ENCODE assay signal across 2 cellular contexts in the genomic region with DNA sequence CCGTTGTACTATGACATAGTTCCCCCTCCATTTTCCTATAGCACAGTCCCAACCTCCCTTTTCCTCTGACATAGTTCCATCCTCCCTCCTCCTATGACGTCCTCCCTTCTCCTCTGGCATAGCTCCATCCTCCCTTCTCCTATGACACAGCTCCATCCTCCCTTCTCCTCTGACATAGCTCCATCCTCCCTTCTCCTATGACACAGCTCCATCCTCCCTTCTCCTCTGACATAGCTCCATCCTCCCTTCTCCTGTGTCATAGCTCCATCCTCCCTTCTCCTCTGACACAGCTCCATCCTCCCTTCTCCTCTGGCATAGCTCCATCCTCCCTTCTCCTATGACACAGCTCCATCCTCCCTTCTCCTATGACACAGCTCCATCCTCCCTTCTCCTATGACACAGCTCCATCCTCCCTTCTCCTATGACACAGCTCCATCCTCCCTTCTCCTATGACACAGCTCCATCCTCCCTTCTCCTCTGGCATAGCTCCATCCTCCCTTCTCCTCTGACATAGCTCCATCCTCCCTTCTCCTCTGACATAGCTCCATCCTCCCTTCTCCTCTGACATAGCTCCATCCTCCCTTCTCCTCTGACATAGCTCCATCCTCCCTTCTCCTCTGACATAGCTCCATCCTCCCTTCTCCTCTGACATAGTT.
A peak's percentile ranks its signal among the peaks of the same experiment; 100 is the strongest.
TF ChIP-seq lines count a peak whose summit lies in the region.

No MANE protein-coding gene starts in this region.

TF ChIP-seq in HEK293, 187 proteins besides CTCF, POLR2A, EP300 and RAD21:
- TF ChIP-seq WT1 (tag by site-specific recombination; IDR thresholded peaks at IDR 0.05), result peak; percentile 100
- TF ChIP-seq, protein P1, sequence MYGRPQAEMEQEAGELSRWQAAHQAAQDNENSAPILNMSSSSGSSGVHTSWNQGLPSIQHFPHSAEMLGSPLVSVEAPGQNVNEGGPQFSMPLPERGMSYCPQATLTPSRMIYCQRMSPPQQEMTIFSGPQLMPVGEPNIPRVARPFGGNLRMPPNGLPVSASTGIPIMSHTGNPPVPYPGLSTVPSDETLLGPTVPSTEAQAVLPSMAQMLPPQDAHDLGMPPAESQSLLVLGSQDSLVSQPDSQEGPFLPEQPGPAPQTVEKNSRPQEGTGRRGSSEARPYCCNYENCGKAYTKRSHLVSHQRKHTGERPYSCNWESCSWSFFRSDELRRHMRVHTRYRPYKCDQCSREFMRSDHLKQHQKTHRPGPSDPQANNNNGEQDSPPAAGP (tag by site-specific recombination; IDR thresholded peaks at IDR 0.05), result peak; percentile 96
- TF ChIP-seq, protein P2, sequence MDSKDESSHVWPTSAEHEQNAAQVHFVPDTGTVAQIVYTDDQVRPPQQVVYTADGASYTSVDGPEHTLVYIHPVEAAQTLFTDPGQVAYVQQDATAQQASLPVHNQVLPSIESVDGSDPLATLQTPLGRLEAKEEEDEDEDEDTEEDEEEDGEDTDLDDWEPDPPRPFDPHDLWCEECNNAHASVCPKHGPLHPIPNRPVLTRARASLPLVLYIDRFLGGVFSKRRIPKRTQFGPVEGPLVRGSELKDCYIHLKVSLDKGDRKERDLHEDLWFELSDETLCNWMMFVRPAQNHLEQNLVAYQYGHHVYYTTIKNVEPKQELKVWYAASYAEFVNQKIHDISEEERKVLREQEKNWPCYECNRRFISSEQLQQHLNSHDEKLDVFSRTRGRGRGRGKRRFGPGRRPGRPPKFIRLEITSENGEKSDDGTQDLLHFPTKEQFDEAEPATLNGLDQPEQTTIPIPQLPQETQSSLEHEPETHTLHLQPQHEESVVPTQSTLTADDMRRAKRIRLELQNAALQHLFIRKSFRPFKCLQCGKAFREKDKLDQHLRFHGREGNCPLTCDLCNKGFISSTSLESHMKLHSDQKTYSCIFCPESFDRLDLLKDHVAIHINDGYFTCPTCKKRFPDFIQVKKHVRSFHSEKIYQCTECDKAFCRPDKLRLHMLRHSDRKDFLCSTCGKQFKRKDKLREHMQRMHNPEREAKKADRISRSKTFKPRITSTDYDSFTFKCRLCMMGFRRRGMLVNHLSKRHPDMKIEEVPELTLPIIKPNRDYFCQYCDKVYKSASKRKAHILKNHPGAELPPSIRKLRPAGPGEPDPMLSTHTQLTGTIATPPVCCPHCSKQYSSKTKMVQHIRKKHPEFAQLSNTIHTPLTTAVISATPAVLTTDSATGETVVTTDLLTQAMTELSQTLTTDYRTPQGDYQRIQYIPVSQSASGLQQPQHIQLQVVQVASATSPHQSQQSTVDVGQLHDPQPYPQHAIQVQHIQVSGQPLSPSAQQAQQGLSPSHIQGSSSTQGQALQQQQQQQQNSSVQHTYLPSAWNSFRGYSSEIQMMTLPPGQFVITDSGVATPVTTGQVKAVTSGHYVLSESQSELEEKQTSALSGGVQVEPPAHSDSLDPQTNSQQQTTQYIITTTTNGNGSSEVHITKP (tag by site-specific recombination; IDR thresholded peaks at IDR 0.05), result peak; percentile 44

TF ChIP-seq in HepG2, 621 proteins besides CTCF, POLR2A, EP300 and RAD21:
- 0 out of 2 replicates have a peak, but pooled peaks have one; percentile 8 for TF ChIP-seq ZNF263 (CRISPR knock-in tag; IDR thresholded peaks at IDR 0.05)
